ENCODE assay signal across 19 cellular contexts in genomic region chr5:153084476-153084875, GRCh38.
"Had no signal": no experiment of that assay in that cellular context is flagged by ENCODE, and none has a peak within 500 bp of the region (broad histone marks: within the 10 kb centered on the region; RNA-seq: fewer than 3 reads in every experiment).

No MANE protein-coding gene starts in this region.

- DNase-seq: activated CD4-positive, alpha-beta memory T cell treated with anti-CD3 and anti-CD28 coated beads, Interleukin-2, amount 10 ng/mL, durations not matched to agents 7 days and 5 days; activated CD4-positive, alpha-beta T cell treated with anti-CD3 and anti-CD28 coated beads, Interleukin-2, amount 10 ng/mL, durations not matched to agents 24 days and 14 days; activated effector memory CD4-positive, alpha-beta T cell treated with Interleukin-2 at 50 U/mL for 16 hours; activated naive CD4-positive, alpha-beta T cell treated with anti-CD3 and anti-CD28 coated beads for 36 hours; activated naive CD8-positive, alpha-beta T cell treated with anti-CD3 and anti-CD28 coated beads, Interleukin-2, amount 10 ng/mL, durations not matched to agents 7 days and 5 days; activated T-cell treated with anti-CD3 and anti-CD28 coated beads, Interleukin-2, amount 50 U/mL, for 72 hours; amniotic stem cell; cerebellar nuclear complex; kidney; lower lobe of right lung; naive thymus-derived CD4-positive, alpha-beta T cell; occipital lobe; right lobe of liver; stimulated activated CD4-positive, alpha-beta T cell treated with anti-CD3 and anti-CD28 coated beads, Interleukin-2, amount 100 ng/mL, for 48 hours; stimulated activated CD8-positive, alpha-beta memory T cell treated with anti-CD3 and anti-CD28 coated beads, Interleukin-4, amount 100 ng/mL, for 48 hours; stimulated activated naive B cell treated with anti-CD40 and anti-IgM and Interleukin-4, amounts not matched to agents 10 μg/mL and 1 μg/mL and 100 μg/mL, for 72 hours; upper lobe of right lung had no signal

- H3K27me3 ChIP-seq: right lobe of liver, upper lobe of right lung had no signal

- H3K9me3 ChIP-seq: lower lobe of right lung, right lobe of liver, upper lobe of right lung had no signal

- H3K4me1 ChIP-seq: lower lobe of right lung, right lobe of liver, upper lobe of right lung had no signal

- H3K4me2 ChIP-seq: smooth muscle cell had no signal

- H3K36me3 ChIP-seq: lower lobe of right lung, right lobe of liver, upper lobe of right lung had no signal

- H3K27ac ChIP-seq: coronary artery, lower lobe of right lung, right lobe of liver, upper lobe of right lung had no signal

- H3K4me3 ChIP-seq: coronary artery, lower lobe of right lung, right lobe of liver, smooth muscle cell, upper lobe of right lung had no signal

- ATAC-seq: activated T-cell treated with anti-CD3 and anti-CD28 coated beads, Interleukin-2, amount 50 U/mL, for 72 hours; lower lobe of right lung; naive thymus-derived CD4-positive, alpha-beta T cell; right lobe of liver; stimulated activated naive B cell treated with anti-CD40 and anti-IgM and Interleukin-4, amounts not matched to agents 10 μg/mL and 1 μg/mL and 100 μg/mL, for 72 hours; upper lobe of right lung had no signal
